In genomic region chr9:134365115-134365596, GRCh38 we compare ENCODE assay signal across 13 cellular contexts. TPM values are rescaled to one million over a fixed set of nuclear protein-coding genes. Genes with fewer than 3 reads are reported as not detected.
DNase-seq lines count a peak whose midpoint lies in the region; ATAC-seq and TF ChIP-seq lines count a peak whose summit lies in the region.
"Had no signal": no experiment of that assay in that cellular context is flagged by ENCODE, and none has a peak within 500 bp of the region (broad histone marks: within the 10 kb centered on the region; RNA-seq: fewer than 3 reads in every experiment).

No MANE protein-coding gene starts in this region.

- H3K4me1 Mint-ChIP-seq in chondrocyte (ENCODE audit: low read depth) (peaks cover 25% of the 10 kb centered on the region), nephron (peaks cover 31% of the 10 kb centered on the region)
- H3K4me1 Mint-ChIP-seq in natural killer cell treated with Interleukin-12 subunit alpha and Interleukin-12 subunit beta and Interleukin-15 and Interleukin-18, amount 100 ng/mL, for 72 hours (ENCODE audit: low read depth in 2 of 2), result peaks cover 7 to 9% of the 10 kb centered on the region in 2 donors
- H3K4me1 Mint-ChIP-seq: activated naive CD8-positive, alpha-beta T cell treated with anti-CD3 and anti-CD28 coated beads for 36 hours had no signal

- H3K27me3 ChIP-seq in NT2/D1 (ENCODE audit: insufficient read depth, insufficient read length), result no peaks in the 10 kb centered on the region
- H3K27me3 ChIP-seq in thyroid gland, result no peaks in the 10 kb centered on the region

- peak overlapping the region; percentile 36 for H3K9ac ChIP-seq in NT2/D1 (ENCODE audit: insufficient read length, low read depth)
- H3K9ac ChIP-seq: KMS-11 had no signal

- H3K9me3 ChIP-seq in NT2/D1 (ENCODE audit: insufficient read depth, low read length) (no peaks in the 10 kb centered on the region), thyroid gland (no peaks in the 10 kb centered on the region)

- H3K27me3 Mint-ChIP-seq in chondrocyte (ENCODE audit: low read depth) (no peaks in the 10 kb centered on the region), nephron (ENCODE audit: low read depth) (no peaks in the 10 kb centered on the region)
- no peaks in the 10 kb centered on the region for H3K27me3 Mint-ChIP-seq in natural killer cell treated with Interleukin-12 subunit alpha and Interleukin-12 subunit beta and Interleukin-15 and Interleukin-18, amount 100 ng/mL, for 72 hours
- H3K27me3 Mint-ChIP-seq: activated naive CD8-positive, alpha-beta T cell treated with anti-CD3 and anti-CD28 coated beads for 36 hours had no signal

- ATAC-seq in natural killer cell treated with Interleukin-12 subunit alpha and Interleukin-12 subunit beta and Interleukin-15 and Interleukin-18, amount 100 ng/mL, for 72 hours, result no peak
- ATAC-seq: stimulated activated naive CD8-positive, alpha-beta T cell treated with anti-CD3 and anti-CD28 coated beads, Interleukin-15, amount 100 ng/mL, for 72 hours had no signal

- H3K4me3 Mint-ChIP-seq in chondrocyte (ENCODE audit: unreplicated experiment) (no peak overlapping the region), nephron (no peak overlapping the region)
- no peak overlapping the region for H3K4me3 Mint-ChIP-seq in natural killer cell treated with Interleukin-12 subunit alpha and Interleukin-12 subunit beta and Interleukin-15 and Interleukin-18, amount 100 ng/mL, for 72 hours
- H3K4me3 Mint-ChIP-seq: activated naive CD8-positive, alpha-beta T cell treated with anti-CD3 and anti-CD28 coated beads for 36 hours; stimulated activated naive CD8-positive, alpha-beta T cell treated with anti-CD3 and anti-CD28 coated beads, Interleukin-15, amount 100 ng/mL, for 72 hours had no signal

- TF ChIP-seq POLR2A in thyroid gland (IDR thresholded peaks at IDR 0.05), result no peak

- peak overlapping the region in 2 of 3 donors; percentile 70 to 72 for H3K27ac ChIP-seq in thyroid gland
- H3K27ac ChIP-seq: KMS-11 had no signal

- H3K36me3 ChIP-seq in NT2/D1 (ENCODE audit: insufficient read depth, insufficient read length, low read length) (no peaks in the 10 kb centered on the region), thyroid gland (no peaks in the 10 kb centered on the region)

- WGBS in thyroid gland, 2 donors, result 78 to 92% methylated on average over 13 to 19 of the region's 21 CpGs

- DNase-seq in NT2/D1 (ENCODE audit: low read depth, low spot score) (no peak), chondrocyte (ENCODE audit: low spot score) (no peak), thyroid gland (no peak), GM03348 (ENCODE audit: low spot score) (no peak), NCI-H2171 treated with DMSO at 0.1 percent for 48 hours (lab: John Stamatoyannopoulos, UW) (no peak), NCI-H446 (lab: John Stamatoyannopoulos, UW) (no peak)
- DNase-seq in natural killer cell treated with Interleukin-12 subunit alpha and Interleukin-12 subunit beta and Interleukin-15 and Interleukin-18, amount 100 ng/mL, for 72 hours (ENCODE audit: low spot score), result no peak
- DNase-seq: activated naive CD8-positive, alpha-beta T cell treated with anti-CD3 and anti-CD28 coated beads for 36 hours; retina; SHP77 treated with DMSO at 0.1 percent for 48 hours; stimulated activated naive CD8-positive, alpha-beta T cell treated with anti-CD3 and anti-CD28 coated beads, Interleukin-15, amount 100 ng/mL, for 72 hours had no signal

- H3K36me3 Mint-ChIP-seq in chondrocyte (ENCODE audit: low read depth), result no peaks in the 10 kb centered on the region
- no peaks in the 10 kb centered on the region for H3K36me3 Mint-ChIP-seq in nephron (ENCODE audit: low read depth)
- H3K36me3 Mint-ChIP-seq in natural killer cell treated with Interleukin-12 subunit alpha and Interleukin-12 subunit beta and Interleukin-15 and Interleukin-18, amount 100 ng/mL, for 72 hours, result no peaks in the 10 kb centered on the region
- H3K36me3 Mint-ChIP-seq: activated naive CD8-positive, alpha-beta T cell treated with anti-CD3 and anti-CD28 coated beads for 36 hours had no signal

- intact Hi-C loops in thyroid gland (cut with DNase I), result loop anchor here (5.0 kb wide), 1 partner anchor 33 kb away; no protein-coding TSS in a partner anchor

- H3K4me3 ChIP-seq in NT2/D1 (ENCODE audit: insufficient read length, low read depth) (no peak overlapping the region), thyroid gland (replicated peaks in 1 of 3) (no peak overlapping the region)

- peaks cover 36% of the 10 kb centered on the region for H3K4me1 ChIP-seq in NT2/D1 (ENCODE audit: insufficient read depth, insufficient read length)
- H3K4me1 ChIP-seq in thyroid gland, result peaks cover 35 to 66% of the 10 kb centered on the region in 2 donors

- no peaks in the 10 kb centered on the region for H3K9me3 Mint-ChIP-seq in chondrocyte (ENCODE audit: low read depth)
- no peaks in the 10 kb centered on the region for H3K9me3 Mint-ChIP-seq in nephron
- H3K9me3 Mint-ChIP-seq in natural killer cell treated with Interleukin-12 subunit alpha and Interleukin-12 subunit beta and Interleukin-15 and Interleukin-18, amount 100 ng/mL, for 72 hours, result no peaks in the 10 kb centered on the region
- H3K9me3 Mint-ChIP-seq: activated naive CD8-positive, alpha-beta T cell treated with anti-CD3 and anti-CD28 coated beads for 36 hours; stimulated activated naive CD8-positive, alpha-beta T cell treated with anti-CD3 and anti-CD28 coated beads, Interleukin-15, amount 100 ng/mL, for 72 hours had no signal

- H3K27ac Mint-ChIP-seq in chondrocyte (ENCODE audit: unreplicated experiment), result peak overlapping the region; percentile 77
- peak overlapping the region; percentile 19 to 83 (median 44) for H3K27ac Mint-ChIP-seq in nephron
- no peak overlapping the region for H3K27ac Mint-ChIP-seq in natural killer cell treated with Interleukin-12 subunit alpha and Interleukin-12 subunit beta and Interleukin-15 and Interleukin-18, amount 100 ng/mL, for 72 hours
- H3K27ac Mint-ChIP-seq: activated naive CD8-positive, alpha-beta T cell treated with anti-CD3 and anti-CD28 coated beads for 36 hours; stimulated activated naive CD8-positive, alpha-beta T cell treated with anti-CD3 and anti-CD28 coated beads, Interleukin-15, amount 100 ng/mL, for 72 hours had no signal

- no peak for TF ChIP-seq CTCF in chondrocyte (IDR thresholded peaks at IDR 0.05)
- no peak for TF ChIP-seq CTCF in nephron (IDR thresholded peaks at IDR 0.05; ENCODE audit: unreplicated experiment in 3 of 3)
- TF ChIP-seq CTCF in thyroid gland (IDR thresholded peaks at IDR 0.05), result no peak

RNA-seq across cellular contexts. Expression of gene RXRA, which starts 38.9 kb away (rescaled TPM):
- total RNA-seq in chondrocyte (27.3 to 28.2 TPM (median 27.9 TPM) in 3 replicates), thyroid gland (10 to 100 TPM; 39.4 to 81.3 (median 67.4) TPM)
- total RNA-seq in natural killer cell treated with Interleukin-12 subunit alpha and Interleukin-12 subunit beta and Interleukin-15 and Interleukin-18, amount 100 ng/mL, for 72 hours, result 1 to 10 TPM; 3.8 to 4.9 TPM

Comparison
In these comparisons a context has a peak if more than half of its experiments do, and no peak if none do; other contexts are left out.
1. H3K27ac Mint-ChIP-seq: peak in chondrocyte (single experiment) and nephron (3 of 3); none in natural killer cell treated with Interleukin-12 subunit alpha and Interleukin-12 subunit beta and Interleukin-15 and Interleukin-18, amount 100 ng/mL, for 72 hours (0 of 2).